In the genomic region with DNA sequence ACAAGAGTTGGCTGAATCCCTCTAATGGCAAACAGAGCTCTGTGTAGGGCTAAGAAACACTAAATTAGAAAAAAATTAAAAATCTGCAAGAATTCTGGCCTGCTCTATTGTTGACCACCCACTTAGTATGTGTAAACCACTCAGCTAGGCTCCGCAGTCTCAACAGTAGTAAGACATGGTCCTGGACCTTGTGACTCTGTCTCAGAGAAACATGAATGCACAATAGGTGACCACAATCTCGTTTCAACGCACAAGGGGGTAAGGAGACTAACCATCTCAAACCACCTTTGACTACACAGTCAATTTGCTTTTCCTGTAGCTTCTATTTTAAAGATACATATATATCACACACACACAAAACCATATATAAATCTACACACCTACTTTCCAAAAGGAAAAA, we compare ENCODE assay signal across 13 cellular contexts. TPM values are rescaled to one million over a fixed set of nuclear protein-coding genes. Genes with fewer than 3 reads are reported as not detected.
A peak's percentile ranks its signal among the peaks of the same experiment; 100 is the strongest.
DNase-seq lines count a peak whose midpoint lies in the region; TF ChIP-seq lines count a peak whose summit lies in the region.
"Had no signal": no experiment of that assay in that cellular context is flagged by ENCODE, and none has a peak within 500 bp of the region (broad histone marks: within the 10 kb centered on the region; RNA-seq: fewer than 3 reads in every experiment).

No MANE protein-coding gene starts in this region.

- H3K27me3 ChIP-seq in SJSA1 (replicated peaks) (no peaks in the 10 kb centered on the region), trophoblast cell (ENCODE audit: insufficient read depth, low read length) (no peaks in the 10 kb centered on the region)

- H3K18ac ChIP-seq in trophoblast cell (ENCODE audit: low read length) = no peak overlapping the region

- no peak overlapping the region for H2AK5ac ChIP-seq in trophoblast cell (ENCODE audit: low read length)

- peak; percentile 69 for DNase-seq in COLO829 (ENCODE audit: low spot score)
- DNase-seq in GM13976 (ENCODE audit: low spot score) = peak; percentile 34
- peak; percentile 73 to 81 for DNase-seq in SJSA1 (ENCODE audit: low read depth in 1 of 2, low spot score in 2 of 2)
- DNase-seq in trophoblast cell = no peak
- DNase-seq in superior temporal gyrus (ENCODE audit: extremely low spot score) = no peak
- no peak for DNase-seq in activated naive CD4-positive, alpha-beta T cell treated with Interleukin-2 at 50 U/mL for 16 hours
- no peak for DNase-seq in DMS 273 (lab: John Stamatoyannopoulos, UW; ENCODE audit: unreplicated experiment)
- DNase-seq: C1 segment of cervical spinal cord; CD4-positive, alpha-beta T cell; DND-41; GDM1; GM23248 had no signal

- H3K4me1 ChIP-seq in SJSA1 (replicated peaks) (peaks cover 45% of the 10 kb centered on the region), trophoblast cell (ENCODE audit: control insufficient read depth in 1 of 2, insufficient read depth in 2 of 2, low read length in 2 of 2) (peaks cover 11 to 25% of the 10 kb centered on the region in 2 experiments)

- in situ Hi-C loops in GM13976 (cut with MboI; ENCODE audit: low sequenced_read_pairs, unreplicated experiment) = no loop called here

- H4K12ac ChIP-seq in trophoblast cell (ENCODE audit: low read depth, low read length) = no peak overlapping the region

- H2BK12ac ChIP-seq in trophoblast cell (ENCODE audit: low read length) = no peak overlapping the region

- no peak for TF ChIP-seq CTCF in GM13976 (IDR thresholded peaks at IDR 0.05; ENCODE audit: borderline replicate concordance, control extremely low read depth, extremely low read depth, insufficient read depth, missing control alignments)

- no peak overlapping the region for H3K4me2 ChIP-seq in trophoblast cell (ENCODE audit: low read length)

- peaks cover 15% of the 10 kb centered on the region for H3K79me1 ChIP-seq in trophoblast cell (ENCODE audit: low read length)

- no peak overlapping the region for H3K23ac ChIP-seq in trophoblast cell (ENCODE audit: low read length)

- peaks cover 8% of the 10 kb centered on the region for H3K79me2 ChIP-seq in trophoblast cell (ENCODE audit: control insufficient read depth, insufficient read depth, low read length, poor library complexity)

- H3K27ac ChIP-seq in SJSA1 (peak overlapping the region; percentile 18; the same call in 1 of the 2 replicates), trophoblast cell (ENCODE audit: low read depth, low read length) (peak overlapping the region; percentile 9)
- H3K27ac ChIP-seq: GM23248 had no signal

- H2BK120ac ChIP-seq in trophoblast cell (ENCODE audit: insufficient read depth, low read length, poor library complexity) = no peak overlapping the region

- H3K9me3 ChIP-seq in SJSA1 (replicated peaks) (no peaks in the 10 kb centered on the region), trophoblast cell (ENCODE audit: insufficient read depth, low read depth, low read length) (no peaks in the 10 kb centered on the region)

- H3K4me3 ChIP-seq in SJSA1 (no peak overlapping the region), trophoblast cell (ENCODE audit: low read depth, low read length) (no peak overlapping the region)
- H3K4me3 ChIP-seq: GM23248 had no signal

- H4K91ac ChIP-seq in trophoblast cell (ENCODE audit: low read depth, low read length) = no peak overlapping the region

- H2BK5ac ChIP-seq in trophoblast cell (ENCODE audit: low read depth, low read length, poor library complexity) = no peak overlapping the region

- H3K36me3 ChIP-seq in SJSA1 (peaks cover 24% of the 10 kb centered on the region), trophoblast cell (ENCODE audit: control insufficient read depth in 1 of 2, insufficient read depth in 2 of 2, low read length in 2 of 2) (peaks cover 0 to 5% of the 10 kb centered on the region in 2 experiments)

- peak overlapping the region; percentile 88 for H3K4ac ChIP-seq in trophoblast cell (ENCODE audit: low read depth, low read length)

- no peak overlapping the region for H3K14ac ChIP-seq in trophoblast cell (ENCODE audit: low read length)

- no CpG with 5 or more reads among the region's 3 CpGs for WGBS in trophoblast cell (ENCODE audit: extremely low coverage, insufficient coverage, insufficient read length)

- no peak overlapping the region for H4K8ac ChIP-seq in trophoblast cell (ENCODE audit: low read depth, low read length)

- no peak overlapping the region for H3K9ac ChIP-seq in trophoblast cell (ENCODE audit: low read length)
- H3K9ac ChIP-seq: GM23248 had no signal

- no peak overlapping the region for H2AFZ ChIP-seq in trophoblast cell (ENCODE audit: insufficient read depth, low read length, poor library complexity)
- H2AFZ ChIP-seq: GM23248 had no signal

RNA-seq across cellular contexts. Expression of gene SEPTIN10, which starts 16.5 kb away (rescaled TPM):
- total RNA-seq in SJSA1 (2014; rRNA removed; shearing (Covaris generic)) = 99.8 and 103 TPM in 2 replicates
- 109 and 116 TPM in 2 replicates for polyA plus RNA-seq in trophoblast cell (2013)
- total RNA-seq: B cell had no signal

RNA-seq across cellular contexts. Expression of gene SOWAHC, which starts 16.9 kb away (rescaled TPM):
- total RNA-seq in SJSA1 (2014; rRNA removed; shearing (Covaris generic)) = 11.7 and 18.5 TPM in 2 replicates
- polyA plus RNA-seq in trophoblast cell (2013) = 28.1 and 29.3 TPM in 2 replicates

Comparison
In these comparisons a context has a peak if more than half of its experiments do, and no peak if none do; other contexts are left out.
1. DNase-seq: peak in COLO829 (single experiment), GM13976 (single experiment) and SJSA1 (2 of 2); none in trophoblast cell (0 of 2), superior temporal gyrus (single experiment), activated naive CD4-positive, alpha-beta T cell treated with Interleukin-2 at 50 U/mL for 16 hours (single experiment) and DMS 273 (single experiment).